Comparison of ENCODE assay signal across 1 cellular context in genomic region chr15:66649235-66649984, GRCh38.
TF ChIP-seq lines count a peak whose summit lies in the region.

No MANE protein-coding gene starts in this region.

TF ChIP-seq in WTC11, 78 proteins besides CTCF, POLR2A, EP300 and RAD21 (continued from another document):
- no peak for TF ChIP-seq FOXP1 (CRISPR knock-in tag; IDR thresholded peaks at IDR 0.05; ENCODE audit: borderline replicate concordance)
- TF ChIP-seq GRHL2 (CRISPR knock-in tag; IDR thresholded peaks at IDR 0.05; ENCODE audit: insufficient replicate concordance, severe bottlenecking), result no peak
- no peak for TF ChIP-seq MLX (CRISPR knock-in tag; IDR thresholded peaks at IDR 0.05)
